ENCODE assay signal across 1 cellular context in the genomic region with DNA sequence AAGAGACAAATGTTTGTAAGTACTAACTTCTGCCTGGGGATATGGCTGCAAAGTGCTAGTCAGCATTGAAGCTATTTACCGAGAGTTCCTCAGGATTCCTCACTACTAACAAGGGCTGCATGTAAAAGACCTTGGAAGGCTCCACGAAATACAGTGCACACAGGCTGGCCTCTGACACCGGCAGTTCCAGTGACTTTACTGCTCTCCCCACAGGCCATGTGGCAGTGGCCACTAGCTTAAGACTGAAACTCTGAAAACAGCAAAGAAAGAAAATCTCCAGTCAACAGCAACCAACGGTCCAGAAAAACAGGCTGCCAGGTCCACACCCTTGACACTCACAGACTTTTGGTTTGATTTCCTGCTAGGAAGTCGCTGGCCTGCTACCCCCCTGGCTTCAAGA.
TF ChIP-seq lines count a peak whose summit lies in the region.

No MANE protein-coding gene starts in this region.

TF ChIP-seq in GM23338, 12 proteins besides CTCF, POLR2A, EP300 and RAD21 (continued from another document):
- TF ChIP-seq, protein P1, sequence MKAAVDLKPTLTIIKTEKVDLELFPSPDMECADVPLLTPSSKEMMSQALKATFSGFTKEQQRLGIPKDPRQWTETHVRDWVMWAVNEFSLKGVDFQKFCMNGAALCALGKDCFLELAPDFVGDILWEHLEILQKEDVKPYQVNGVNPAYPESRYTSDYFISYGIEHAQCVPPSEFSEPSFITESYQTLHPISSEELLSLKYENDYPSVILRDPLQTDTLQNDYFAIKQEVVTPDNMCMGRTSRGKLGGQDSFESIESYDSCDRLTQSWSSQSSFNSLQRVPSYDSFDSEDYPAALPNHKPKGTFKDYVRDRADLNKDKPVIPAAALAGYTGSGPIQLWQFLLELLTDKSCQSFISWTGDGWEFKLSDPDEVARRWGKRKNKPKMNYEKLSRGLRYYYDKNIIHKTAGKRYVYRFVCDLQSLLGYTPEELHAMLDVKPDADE (IDR thresholded peaks at IDR 0.05) = no peak
- TF ChIP-seq, protein P2, sequence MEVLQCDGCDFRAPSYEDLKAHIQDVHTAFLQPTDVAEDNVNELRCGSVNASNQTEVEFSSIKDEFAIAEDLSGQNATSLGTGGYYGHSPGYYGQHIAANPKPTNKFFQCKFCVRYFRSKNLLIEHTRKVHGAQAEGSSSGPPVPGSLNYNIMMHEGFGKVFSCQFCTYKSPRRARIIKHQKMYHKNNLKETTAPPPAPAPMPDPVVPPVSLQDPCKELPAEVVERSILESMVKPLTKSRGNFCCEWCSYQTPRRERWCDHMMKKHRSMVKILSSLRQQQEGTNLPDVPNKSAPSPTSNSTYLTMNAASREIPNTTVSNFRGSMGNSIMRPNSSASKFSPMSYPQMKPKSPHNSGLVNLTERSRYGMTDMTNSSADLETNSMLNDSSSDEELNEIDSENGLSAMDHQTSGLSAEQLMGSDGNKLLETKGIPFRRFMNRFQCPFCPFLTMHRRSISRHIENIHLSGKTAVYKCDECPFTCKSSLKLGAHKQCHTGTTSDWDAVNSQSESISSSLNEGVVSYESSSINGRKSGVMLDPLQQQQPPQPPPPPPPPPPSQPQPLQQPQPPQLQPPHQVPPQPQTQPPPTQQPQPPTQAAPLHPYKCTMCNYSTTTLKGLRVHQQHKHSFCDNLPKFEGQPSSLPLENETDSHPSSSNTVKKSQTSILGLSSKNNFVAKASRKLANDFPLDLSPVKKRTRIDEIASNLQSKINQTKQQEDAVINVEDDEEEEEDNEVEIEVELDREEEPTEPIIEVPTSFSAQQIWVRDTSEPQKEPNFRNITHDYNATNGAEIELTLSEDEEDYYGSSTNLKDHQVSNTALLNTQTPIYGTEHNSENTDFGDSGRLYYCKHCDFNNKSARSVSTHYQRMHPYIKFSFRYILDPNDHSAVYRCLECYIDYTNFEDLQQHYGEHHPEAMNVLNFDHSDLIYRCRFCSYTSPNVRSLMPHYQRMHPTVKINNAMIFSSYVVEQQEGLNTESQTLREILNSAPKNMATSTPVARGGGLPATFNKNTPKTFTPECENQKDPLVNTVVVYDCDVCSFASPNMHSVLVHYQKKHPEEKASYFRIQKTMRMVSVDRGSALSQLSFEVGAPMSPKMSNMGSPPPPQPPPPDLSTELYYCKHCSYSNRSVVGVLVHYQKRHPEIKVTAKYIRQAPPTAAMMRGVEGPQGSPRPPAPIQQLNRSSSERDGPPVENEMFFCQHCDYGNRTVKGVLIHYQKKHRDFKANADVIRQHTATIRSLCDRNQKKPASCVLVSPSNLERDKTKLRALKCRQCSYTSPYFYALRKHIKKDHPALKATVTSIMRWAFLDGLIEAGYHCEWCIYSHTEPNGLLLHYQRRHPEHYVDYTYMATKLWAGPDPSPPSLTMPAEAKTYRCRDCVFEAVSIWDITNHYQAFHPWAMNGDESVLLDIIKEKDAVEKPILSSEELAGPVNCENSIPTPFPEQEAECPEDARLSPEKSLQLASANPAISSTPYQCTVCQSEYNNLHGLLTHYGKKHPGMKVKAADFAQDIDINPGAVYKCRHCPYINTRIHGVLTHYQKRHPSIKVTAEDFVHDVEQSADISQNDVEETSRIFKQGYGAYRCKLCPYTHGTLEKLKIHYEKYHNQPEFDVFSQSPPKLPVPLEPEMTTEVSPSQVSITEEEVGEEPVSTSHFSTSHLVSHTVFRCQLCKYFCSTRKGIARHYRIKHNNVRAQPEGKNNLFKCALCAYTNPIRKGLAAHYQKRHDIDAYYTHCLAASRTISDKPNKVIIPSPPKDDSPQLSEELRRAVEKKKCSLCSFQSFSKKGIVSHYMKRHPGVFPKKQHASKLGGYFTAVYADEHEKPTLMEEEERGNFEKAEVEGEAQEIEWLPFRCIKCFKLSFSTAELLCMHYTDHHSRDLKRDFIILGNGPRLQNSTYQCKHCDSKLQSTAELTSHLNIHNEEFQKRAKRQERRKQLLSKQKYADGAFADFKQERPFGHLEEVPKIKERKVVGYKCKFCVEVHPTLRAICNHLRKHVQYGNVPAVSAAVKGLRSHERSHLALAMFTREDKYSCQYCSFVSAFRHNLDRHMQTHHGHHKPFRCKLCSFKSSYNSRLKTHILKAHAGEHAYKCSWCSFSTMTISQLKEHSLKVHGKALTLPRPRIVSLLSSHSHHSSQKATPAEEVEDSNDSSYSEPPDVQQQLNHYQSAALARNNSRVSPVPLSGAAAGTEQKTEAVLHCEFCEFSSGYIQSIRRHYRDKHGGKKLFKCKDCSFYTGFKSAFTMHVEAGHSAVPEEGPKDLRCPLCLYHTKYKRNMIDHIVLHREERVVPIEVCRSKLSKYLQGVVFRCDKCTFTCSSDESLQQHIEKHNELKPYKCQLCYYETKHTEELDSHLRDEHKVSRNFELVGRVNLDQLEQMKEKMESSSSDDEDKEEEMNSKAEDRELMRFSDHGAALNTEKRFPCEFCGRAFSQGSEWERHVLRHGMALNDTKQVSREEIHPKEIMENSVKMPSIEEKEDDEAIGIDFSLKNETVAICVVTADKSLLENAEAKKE (CRISPR knock-in tag; IDR thresholded peaks at IDR 0.05) = no peak
- TF ChIP-seq EZH2phosphoT487 (IDR thresholded peaks at IDR 0.05; ENCODE audit: unreplicated experiment) (no peak), JUNB (IDR thresholded peaks at IDR 0.05; ENCODE audit: unreplicated experiment) (no peak)
